2 cellular contexts compared by ENCODE assay signal in the genomic region with DNA sequence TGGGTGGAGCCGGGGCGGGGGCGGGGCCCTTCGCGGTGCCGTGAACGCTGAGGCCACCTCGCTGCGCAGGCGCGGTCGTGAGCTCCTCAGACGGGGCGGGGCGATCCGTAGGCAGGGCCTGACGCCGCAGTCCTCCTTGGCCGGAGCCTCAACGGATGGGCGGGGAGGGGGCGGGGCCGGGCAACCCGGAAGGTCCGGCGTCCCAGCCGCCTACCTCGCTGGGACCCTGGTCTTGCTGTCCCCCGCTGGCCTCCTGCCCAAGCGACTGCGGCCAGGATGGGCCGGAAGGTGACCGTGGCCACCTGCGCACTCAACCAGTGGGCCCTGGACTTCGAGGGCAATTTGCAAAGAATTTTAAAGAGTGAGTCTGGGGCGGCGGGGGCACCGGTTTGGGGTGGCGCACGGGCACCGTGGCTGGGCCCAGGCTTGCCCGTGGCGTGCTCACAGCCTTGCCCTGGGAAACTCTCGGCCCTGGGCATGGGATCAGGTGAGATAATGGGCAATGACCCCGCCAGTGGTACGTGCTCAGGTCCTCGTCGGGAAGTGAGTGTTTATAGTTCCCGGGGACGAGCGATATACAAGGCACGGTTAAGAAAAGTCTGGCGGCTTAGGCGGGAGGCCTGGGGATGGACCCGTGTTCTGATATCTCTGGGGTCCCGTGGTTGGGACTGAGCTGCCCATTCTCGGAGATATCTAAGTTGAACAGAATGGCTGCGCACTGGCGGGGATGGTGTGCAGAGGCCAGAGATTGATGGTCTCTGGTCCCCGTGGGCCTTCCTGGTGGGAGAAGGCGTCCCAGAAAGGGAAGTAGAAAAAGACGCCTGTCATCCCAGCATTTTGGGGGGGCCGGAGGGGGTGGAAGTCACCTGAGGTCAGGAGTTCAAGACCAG.
TF ChIP-seq lines count a peak whose summit lies in the region.

A gene (plus strand): TSS at position 183 of the 890 bp plus-strand sequence. CDS start 94 bp downstream, at position 277.

TF ChIP-seq in HEK293, 187 proteins besides CTCF, POLR2A, EP300 and RAD21 (continued from another document and continues in another):
- TF ChIP-seq ZBTB20 (tag by site-specific recombination; IDR thresholded peaks at IDR 0.05) (peak; percentile 40; the same call in 1 of the 2 replicates), ZNF121 (tag by site-specific recombination; IDR thresholded peaks at IDR 0.05) (no peak), ZNF677 (tag by site-specific recombination; IDR thresholded peaks at IDR 0.05) (no peak), BCL11A (tag by site-specific recombination; IDR thresholded peaks at IDR 0.05; ENCODE audit: low read depth) (peak; percentile 78; the same call in 1 of the 2 replicates), ZNF211 (tag by site-specific recombination; IDR thresholded peaks at IDR 0.05; ENCODE audit: low read depth) (no peak), ZNF843 (tag by site-specific recombination; IDR thresholded peaks at IDR 0.05) (no peak), ZNF266 (tag by site-specific recombination; IDR thresholded peaks at IDR 0.05; ENCODE audit: low read depth) (no peak), ZNF24 (tag by site-specific recombination; IDR thresholded peaks at IDR 0.05) (no peak), ZNF610 (tag by site-specific recombination; IDR thresholded peaks at IDR 0.05; ENCODE audit: borderline replicate concordance) (no peak), ZNF239 (tag by site-specific recombination; IDR thresholded peaks at IDR 0.05) (no peak), EGR2 (tag by site-specific recombination; IDR thresholded peaks at IDR 0.05; ENCODE audit: low read depth) (peak; percentile 3; the same call in 1 of the 2 replicates), ZNF623 (tag by site-specific recombination; IDR thresholded peaks at IDR 0.05) (no peak), HOXD13 (CRISPR knock-in tag; IDR thresholded peaks at IDR 0.05; ENCODE audit: borderline replicate concordance) (no peak), ZNF140 (tag by site-specific recombination; IDR thresholded peaks at IDR 0.05) (no peak), BCL11B (tag by site-specific recombination; IDR thresholded peaks at IDR 0.05; ENCODE audit: low read depth) (peak; percentile 74; the same call in 1 of the 2 replicates), HOXC10 (CRISPR knock-in tag; IDR thresholded peaks at IDR 0.05) (no peak), ZIC2 (tag by site-specific recombination; IDR thresholded peaks at IDR 0.05) (no peak), ZNF175 (tag by site-specific recombination; IDR thresholded peaks at IDR 0.05) (no peak), ZNF658 (tag by site-specific recombination; IDR thresholded peaks at IDR 0.05) (no peak), SALL2 (tag by site-specific recombination; IDR thresholded peaks at IDR 0.05; ENCODE audit: borderline replicate concordance) (no peak)
- TF ChIP-seq, protein P1, sequence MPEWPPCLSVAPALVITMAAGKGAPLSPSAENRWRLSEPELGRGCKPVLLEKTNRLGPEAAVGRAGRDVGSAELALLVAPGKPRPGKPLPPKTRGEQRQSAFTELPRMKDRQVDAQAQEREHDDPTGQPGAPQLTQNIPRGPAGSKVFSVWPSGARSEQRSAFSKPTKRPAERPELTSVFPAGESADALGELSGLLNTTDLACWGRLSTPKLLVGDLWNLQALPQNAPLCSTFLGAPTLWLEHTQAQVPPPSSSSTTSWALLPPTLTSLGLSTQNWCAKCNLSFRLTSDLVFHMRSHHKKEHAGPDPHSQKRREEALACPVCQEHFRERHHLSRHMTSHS (tag by site-specific recombination; IDR thresholded peaks at IDR 0.05), result no peak
- TF ChIP-seq, protein P2, sequence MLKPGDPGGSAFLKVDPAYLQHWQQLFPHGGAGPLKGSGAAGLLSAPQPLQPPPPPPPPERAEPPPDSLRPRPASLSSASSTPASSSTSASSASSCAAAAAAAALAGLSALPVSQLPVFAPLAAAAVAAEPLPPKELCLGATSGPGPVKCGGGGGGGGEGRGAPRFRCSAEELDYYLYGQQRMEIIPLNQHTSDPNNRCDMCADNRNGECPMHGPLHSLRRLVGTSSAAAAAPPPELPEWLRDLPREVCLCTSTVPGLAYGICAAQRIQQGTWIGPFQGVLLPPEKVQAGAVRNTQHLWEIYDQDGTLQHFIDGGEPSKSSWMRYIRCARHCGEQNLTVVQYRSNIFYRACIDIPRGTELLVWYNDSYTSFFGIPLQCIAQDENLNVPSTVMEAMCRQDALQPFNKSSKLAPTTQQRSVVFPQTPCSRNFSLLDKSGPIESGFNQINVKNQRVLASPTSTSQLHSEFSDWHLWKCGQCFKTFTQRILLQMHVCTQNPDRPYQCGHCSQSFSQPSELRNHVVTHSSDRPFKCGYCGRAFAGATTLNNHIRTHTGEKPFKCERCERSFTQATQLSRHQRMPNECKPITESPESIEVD (tag by site-specific recombination; IDR thresholded peaks at IDR 0.05), result no peak
- TF ChIP-seq, protein P3, sequence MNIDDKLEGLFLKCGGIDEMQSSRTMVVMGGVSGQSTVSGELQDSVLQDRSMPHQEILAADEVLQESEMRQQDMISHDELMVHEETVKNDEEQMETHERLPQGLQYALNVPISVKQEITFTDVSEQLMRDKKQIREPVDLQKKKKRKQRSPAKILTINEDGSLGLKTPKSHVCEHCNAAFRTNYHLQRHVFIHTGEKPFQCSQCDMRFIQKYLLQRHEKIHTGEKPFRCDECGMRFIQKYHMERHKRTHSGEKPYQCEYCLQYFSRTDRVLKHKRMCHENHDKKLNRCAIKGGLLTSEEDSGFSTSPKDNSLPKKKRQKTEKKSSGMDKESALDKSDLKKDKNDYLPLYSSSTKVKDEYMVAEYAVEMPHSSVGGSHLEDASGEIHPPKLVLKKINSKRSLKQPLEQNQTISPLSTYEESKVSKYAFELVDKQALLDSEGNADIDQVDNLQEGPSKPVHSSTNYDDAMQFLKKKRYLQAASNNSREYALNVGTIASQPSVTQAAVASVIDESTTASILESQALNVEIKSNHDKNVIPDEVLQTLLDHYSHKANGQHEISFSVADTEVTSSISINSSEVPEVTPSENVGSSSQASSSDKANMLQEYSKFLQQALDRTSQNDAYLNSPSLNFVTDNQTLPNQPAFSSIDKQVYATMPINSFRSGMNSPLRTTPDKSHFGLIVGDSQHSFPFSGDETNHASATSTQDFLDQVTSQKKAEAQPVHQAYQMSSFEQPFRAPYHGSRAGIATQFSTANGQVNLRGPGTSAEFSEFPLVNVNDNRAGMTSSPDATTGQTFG (tag by site-specific recombination; IDR thresholded peaks at IDR 0.05; ENCODE audit: borderline replicate concordance), result no peak

TF ChIP-seq in SK-N-SH, 30 proteins besides CTCF, POLR2A, EP300 and RAD21 (continued from another document):
- TF ChIP-seq MEF2A (IDR thresholded peaks at IDR 0.05; ENCODE audit: borderline replicate concordance, low read depth) (no peak), SIN3A (IDR thresholded peaks at IDR 0.05; ENCODE audit: borderline replicate concordance, low read depth, low read length) (no peak), GATA2 (CRISPR knock-in tag; IDR thresholded peaks at IDR 0.05) (no peak), ELF1 (IDR thresholded peaks at IDR 0.05) (peak; percentile 84), EZH2phosphoT487 (IDR thresholded peaks at IDR 0.05; ENCODE audit: borderline replicate concordance, low read depth) (no peak), RFX5 (IDR thresholded peaks at IDR 0.05; ENCODE audit: low read length) (no peak)
- TF ChIP-seq, protein P4, sequence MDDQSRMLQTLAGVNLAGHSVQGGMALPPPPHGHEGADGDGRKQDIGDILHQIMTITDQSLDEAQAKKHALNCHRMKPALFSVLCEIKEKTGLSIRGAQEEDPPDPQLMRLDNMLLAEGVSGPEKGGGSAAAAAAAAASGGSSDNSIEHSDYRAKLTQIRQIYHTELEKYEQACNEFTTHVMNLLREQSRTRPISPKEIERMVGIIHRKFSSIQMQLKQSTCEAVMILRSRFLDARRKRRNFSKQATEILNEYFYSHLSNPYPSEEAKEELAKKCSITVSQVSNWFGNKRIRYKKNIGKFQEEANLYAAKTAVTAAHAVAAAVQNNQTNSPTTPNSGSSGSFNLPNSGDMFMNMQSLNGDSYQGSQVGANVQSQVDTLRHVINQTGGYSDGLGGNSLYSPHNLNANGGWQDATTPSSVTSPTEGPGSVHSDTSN (IDR thresholded peaks at IDR 0.05), result no peak
- TF ChIP-seq, protein P5, sequence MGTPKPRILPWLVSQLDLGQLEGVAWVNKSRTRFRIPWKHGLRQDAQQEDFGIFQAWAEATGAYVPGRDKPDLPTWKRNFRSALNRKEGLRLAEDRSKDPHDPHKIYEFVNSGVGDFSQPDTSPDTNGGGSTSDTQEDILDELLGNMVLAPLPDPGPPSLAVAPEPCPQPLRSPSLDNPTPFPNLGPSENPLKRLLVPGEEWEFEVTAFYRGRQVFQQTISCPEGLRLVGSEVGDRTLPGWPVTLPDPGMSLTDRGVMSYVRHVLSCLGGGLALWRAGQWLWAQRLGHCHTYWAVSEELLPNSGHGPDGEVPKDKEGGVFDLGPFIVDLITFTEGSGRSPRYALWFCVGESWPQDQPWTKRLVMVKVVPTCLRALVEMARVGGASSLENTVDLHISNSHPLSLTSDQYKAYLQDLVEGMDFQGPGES (IDR thresholded peaks at IDR 0.05; ENCODE audit: low read depth, low read length), result no peak
- TF ChIP-seq, protein P6, sequence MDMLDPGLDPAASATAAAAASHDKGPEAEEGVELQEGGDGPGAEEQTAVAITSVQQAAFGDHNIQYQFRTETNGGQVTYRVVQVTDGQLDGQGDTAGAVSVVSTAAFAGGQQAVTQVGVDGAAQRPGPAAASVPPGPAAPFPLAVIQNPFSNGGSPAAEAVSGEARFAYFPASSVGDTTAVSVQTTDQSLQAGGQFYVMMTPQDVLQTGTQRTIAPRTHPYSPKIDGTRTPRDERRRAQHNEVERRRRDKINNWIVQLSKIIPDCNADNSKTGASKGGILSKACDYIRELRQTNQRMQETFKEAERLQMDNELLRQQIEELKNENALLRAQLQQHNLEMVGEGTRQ (IDR thresholded peaks at IDR 0.05; ENCODE audit: borderline replicate concordance, low read depth, low read length), result no peak
- TF ChIP-seq, protein P7, sequence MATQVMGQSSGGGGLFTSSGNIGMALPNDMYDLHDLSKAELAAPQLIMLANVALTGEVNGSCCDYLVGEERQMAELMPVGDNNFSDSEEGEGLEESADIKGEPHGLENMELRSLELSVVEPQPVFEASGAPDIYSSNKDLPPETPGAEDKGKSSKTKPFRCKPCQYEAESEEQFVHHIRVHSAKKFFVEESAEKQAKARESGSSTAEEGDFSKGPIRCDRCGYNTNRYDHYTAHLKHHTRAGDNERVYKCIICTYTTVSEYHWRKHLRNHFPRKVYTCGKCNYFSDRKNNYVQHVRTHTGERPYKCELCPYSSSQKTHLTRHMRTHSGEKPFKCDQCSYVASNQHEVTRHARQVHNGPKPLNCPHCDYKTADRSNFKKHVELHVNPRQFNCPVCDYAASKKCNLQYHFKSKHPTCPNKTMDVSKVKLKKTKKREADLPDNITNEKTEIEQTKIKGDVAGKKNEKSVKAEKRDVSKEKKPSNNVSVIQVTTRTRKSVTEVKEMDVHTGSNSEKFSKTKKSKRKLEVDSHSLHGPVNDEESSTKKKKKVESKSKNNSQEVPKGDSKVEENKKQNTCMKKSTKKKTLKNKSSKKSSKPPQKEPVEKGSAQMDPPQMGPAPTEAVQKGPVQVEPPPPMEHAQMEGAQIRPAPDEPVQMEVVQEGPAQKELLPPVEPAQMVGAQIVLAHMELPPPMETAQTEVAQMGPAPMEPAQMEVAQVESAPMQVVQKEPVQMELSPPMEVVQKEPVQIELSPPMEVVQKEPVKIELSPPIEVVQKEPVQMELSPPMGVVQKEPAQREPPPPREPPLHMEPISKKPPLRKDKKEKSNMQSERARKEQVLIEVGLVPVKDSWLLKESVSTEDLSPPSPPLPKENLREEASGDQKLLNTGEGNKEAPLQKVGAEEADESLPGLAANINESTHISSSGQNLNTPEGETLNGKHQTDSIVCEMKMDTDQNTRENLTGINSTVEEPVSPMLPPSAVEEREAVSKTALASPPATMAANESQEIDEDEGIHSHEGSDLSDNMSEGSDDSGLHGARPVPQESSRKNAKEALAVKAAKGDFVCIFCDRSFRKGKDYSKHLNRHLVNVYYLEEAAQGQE (IDR thresholded peaks at IDR 0.05; ENCODE audit: low read depth, low read length), result no peak
